8 cellular contexts compared by ENCODE assay signal in genomic region chr12:110403146-110403974, GRCh38. TPM values are rescaled to one million over a fixed set of nuclear protein-coding genes. Genes with fewer than 3 reads are reported as not detected.
DNase-seq lines count a peak whose midpoint lies in the region; ATAC-seq and TF ChIP-seq lines count a peak whose summit lies in the region.

Gene ANAPC7 (minus strand): TSS chr12:110403708. CDS start chr12:110403627, 81 bp downstream.

- H3K27ac ChIP-seq in GM23338 (ENCODE audit: low read depth) (peak within 1 kb of the TSS; percentile 92), MM.1S (ENCODE audit: low read length) (peak within 1 kb of the TSS; percentile 88)

- H3K9me3 Mint-ChIP-seq in GM23338 (no peaks in the 10 kb centered on the region; the same call in 1 of the 3 replicates), nephron progenitor cell (no peaks in the 10 kb centered on the region)
- H3K9me3 Mint-ChIP-seq in stimulated activated naive CD8-positive, alpha-beta T cell treated with anti-CD3 and anti-CD28 coated beads, Interleukin-15, Interleukin-2, amounts not matched to agents 100 ng/mL and 50 ng/mL, for 24 hours: no peaks in the 10 kb centered on the region

- peak within 1 kb of the TSS; percentile 70 for H3K4me3 ChIP-seq in GM23338
- H3K4me3 ChIP-seq in MM.1S (ENCODE audit: low read length): peak within 1 kb of the TSS; percentile 82

- H3K27me3 Mint-ChIP-seq in GM23338 (ENCODE audit: insufficient read depth, low read depth, poor library complexity) (peaks cover 6% of the 10 kb centered on the region), nephron progenitor cell (ENCODE audit: low read depth, poor library complexity) (no peaks in the 10 kb centered on the region)
- no peaks in the 10 kb centered on the region for H3K27me3 Mint-ChIP-seq in stimulated activated naive CD8-positive, alpha-beta T cell treated with anti-CD3 and anti-CD28 coated beads, Interleukin-15, Interleukin-2, amounts not matched to agents 100 ng/mL and 50 ng/mL, for 24 hours

- TF ChIP-seq CTCF in GM23338 (conservative IDR thresholded peaks at IDR 0.05; ENCODE audit: low read depth in 2 of 2): no peak
- TF ChIP-seq CTCF in MM.1S (IDR thresholded peaks at IDR 0.05; ENCODE audit: low read length): no peak
- no peak for TF ChIP-seq CTCF in nephron progenitor cell (IDR thresholded peaks at IDR 0.05)

- no peaks in the 10 kb centered on the region for H3K9me3 ChIP-seq in MM.1S (replicated peaks; ENCODE audit: insufficient read depth, low read length)

- H3K79me2 ChIP-seq in GM23338 (replicated peaks; ENCODE audit: insufficient read depth): peaks cover 51% of the 10 kb centered on the region
- H3K79me2 ChIP-seq in MM.1S (ENCODE audit: low read length): peaks cover 40% of the 10 kb centered on the region

- peak; percentile 78 for DNase-seq in DMS 273 treated with DMSO at 0.1 percent for 48 hours (lab: John Stamatoyannopoulos, UW)
- DNase-seq in GM23338 (ENCODE audit: low spot score): peak; percentile 95
- DNase-seq in MM.1S: peak; percentile 61
- DNase-seq in SHP77 treated with DMSO at 0.1 percent for 48 hours (lab: John Stamatoyannopoulos, UW): peak; percentile 71
- peak; percentile 94 for DNase-seq in activated effector memory CD4-positive, alpha-beta T cell treated with anti-CD3 and anti-CD28 coated beads, Interleukin-2, amount 50 U/mL, for 16 hours
- peak; percentile 77 for DNase-seq in fibroblast of the conjunctiva (ENCODE audit: low read depth)
- DNase-seq in nephron progenitor cell: peak; percentile 90

- peaks cover 13% of the 10 kb centered on the region for H3K36me3 ChIP-seq in GM23338 (ENCODE audit: insufficient read depth)
- H3K36me3 ChIP-seq in MM.1S (replicated peaks; ENCODE audit: insufficient read depth, low read length): no peaks in the 10 kb centered on the region

- peaks cover 8% of the 10 kb centered on the region for H3K4me1 Mint-ChIP-seq in GM23338
- peaks cover 25% of the 10 kb centered on the region for H3K4me1 Mint-ChIP-seq in nephron progenitor cell
- H3K4me1 Mint-ChIP-seq in stimulated activated naive CD8-positive, alpha-beta T cell treated with anti-CD3 and anti-CD28 coated beads, Interleukin-15, Interleukin-2, amounts not matched to agents 100 ng/mL and 50 ng/mL, for 24 hours (ENCODE audit: low read depth): peaks cover 37% of the 10 kb centered on the region

- H3K27ac Mint-ChIP-seq in GM23338: peak within 1 kb of the TSS; percentile 100
- H3K27ac Mint-ChIP-seq in nephron progenitor cell: peak within 1 kb of the TSS; percentile 100
- H3K27ac Mint-ChIP-seq in stimulated activated naive CD8-positive, alpha-beta T cell treated with anti-CD3 and anti-CD28 coated beads, Interleukin-15, Interleukin-2, amounts not matched to agents 100 ng/mL and 50 ng/mL, for 24 hours: peak within 1 kb of the TSS; percentile 100

- H3K9ac ChIP-seq in MM.1S (ENCODE audit: low read length): peak within 1 kb of the TSS; percentile 97

- H3K9me2 ChIP-seq in GM23338 (ENCODE audit: insufficient read depth) (no peaks in the 10 kb centered on the region), MM.1S (replicated peaks; ENCODE audit: insufficient read depth, low read length) (no peaks in the 10 kb centered on the region)

- H3K27me3 ChIP-seq in GM23338 (ENCODE audit: insufficient read depth) (no peaks in the 10 kb centered on the region), MM.1S (replicated peaks; ENCODE audit: insufficient read depth, low read length) (no peaks in the 10 kb centered on the region)

- H3K4me2 ChIP-seq in GM23338 (peak within 1 kb of the TSS; percentile 68), MM.1S (ENCODE audit: low read depth, low read length) (peak within 1 kb of the TSS; percentile 63)

- peak within 1 kb of the TSS; percentile 93 for H2AFZ ChIP-seq in GM23338
- peak within 1 kb of the TSS; percentile 98 for H2AFZ ChIP-seq in MM.1S (ENCODE audit: low read length)

- H3F3A ChIP-seq in GM23338 (replicated peaks; ENCODE audit: low read depth) (peaks cover 6% of the 10 kb centered on the region; the same call in 1 of the 2 replicates), MM.1S (ENCODE audit: insufficient read depth, low read length) (no peaks in the 10 kb centered on the region)

- peak within 1 kb of the TSS; percentile 99 for H3K4me3 Mint-ChIP-seq in GM23338
- peak within 1 kb of the TSS; percentile 99 for H3K4me3 Mint-ChIP-seq in nephron progenitor cell
- H3K4me3 Mint-ChIP-seq in stimulated activated naive CD8-positive, alpha-beta T cell treated with anti-CD3 and anti-CD28 coated beads, Interleukin-15, Interleukin-2, amounts not matched to agents 100 ng/mL and 50 ng/mL, for 24 hours: peak within 1 kb of the TSS; percentile 99

- ATAC-seq in GM23338: peak; percentile 92

- H3K4me1 ChIP-seq in GM23338 (ENCODE audit: insufficient read depth) (0 out of 2 replicates have a peak, but pooled peaks cover 6% of the 10 kb centered on the region), MM.1S (ENCODE audit: low read length) (no peaks in the 10 kb centered on the region)

- H4K20me1 ChIP-seq in GM23338 (replicated peaks; ENCODE audit: insufficient read depth) (peaks cover 24% of the 10 kb centered on the region), MM.1S (ENCODE audit: insufficient read depth, low read length) (no peaks in the 10 kb centered on the region)

- H3K36me3 Mint-ChIP-seq in GM23338 (ENCODE audit: low read depth): peaks cover 41% of the 10 kb centered on the region
- peaks cover 29% of the 10 kb centered on the region for H3K36me3 Mint-ChIP-seq in nephron progenitor cell (ENCODE audit: low read depth)
- H3K36me3 Mint-ChIP-seq in stimulated activated naive CD8-positive, alpha-beta T cell treated with anti-CD3 and anti-CD28 coated beads, Interleukin-15, Interleukin-2, amounts not matched to agents 100 ng/mL and 50 ng/mL, for 24 hours (ENCODE audit: low read depth): peaks cover 25% of the 10 kb centered on the region

TF ChIP-seq in GM23338, 12 proteins besides CTCF, POLR2A, EP300 and RAD21:
- TF ChIP-seq, protein P1, sequence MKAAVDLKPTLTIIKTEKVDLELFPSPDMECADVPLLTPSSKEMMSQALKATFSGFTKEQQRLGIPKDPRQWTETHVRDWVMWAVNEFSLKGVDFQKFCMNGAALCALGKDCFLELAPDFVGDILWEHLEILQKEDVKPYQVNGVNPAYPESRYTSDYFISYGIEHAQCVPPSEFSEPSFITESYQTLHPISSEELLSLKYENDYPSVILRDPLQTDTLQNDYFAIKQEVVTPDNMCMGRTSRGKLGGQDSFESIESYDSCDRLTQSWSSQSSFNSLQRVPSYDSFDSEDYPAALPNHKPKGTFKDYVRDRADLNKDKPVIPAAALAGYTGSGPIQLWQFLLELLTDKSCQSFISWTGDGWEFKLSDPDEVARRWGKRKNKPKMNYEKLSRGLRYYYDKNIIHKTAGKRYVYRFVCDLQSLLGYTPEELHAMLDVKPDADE (IDR thresholded peaks at IDR 0.05): peak; percentile 25; the same call in 1 of the 2 replicates
- TF ChIP-seq STAT1 (IDR thresholded peaks at IDR 0.05; ENCODE audit: unreplicated experiment) (no peak), NANOG (IDR thresholded peaks at IDR 0.05; ENCODE audit: borderline replicate concordance) (no peak), EZH2phosphoT487 (IDR thresholded peaks at IDR 0.05; ENCODE audit: unreplicated experiment) (no peak), POLR2AphosphoS5 (IDR thresholded peaks at IDR 0.05; ENCODE audit: low read depth) (peak; percentile 74)

RNA-seq across cellular contexts. Expression of gene ANAPC7, which starts in this region (rescaled TPM):
- total RNA-seq in GM23338 (2014; rRNA removed; shearing (Covaris generic)): 92.7 and 99.3 TPM in 2 replicates
- 59.0 and 71.0 TPM in 2 replicates for polyA plus RNA-seq in GM23338 (2016; fragmentation: Nextera tagmentation; extraction: Ambion mirVana)

Comparison
In these comparisons a context has a peak if more than half of its experiments do, and no peak if none do; other contexts are left out.
1. Peak in every context shown above with its lines: DNase-seq, ATAC-seq, H3K4me3 ChIP-seq and H3K27ac ChIP-seq.